ENCODE assay signal across 24 cellular contexts in genomic region chr3:56189486-56189985, GRCh38.
"Had no signal": no experiment of that assay in that cellular context is flagged by ENCODE, and none has a peak within 500 bp of the region (broad histone marks: within the 10 kb centered on the region; RNA-seq: fewer than 3 reads in every experiment).

No MANE protein-coding gene starts in this region.

- DNase-seq: islet precursor cell; left ventricle myocardium inferior; mesendoderm; naive thymus-derived CD4-positive, alpha-beta T cell; ovary; right lobe of liver; stimulated activated CD4-positive, alpha-beta T cell treated with anti-CD3 and anti-CD28 coated beads, Interleukin-12 subunit alpha, Interleukin-12 subunit beta, amount 100 ng/mL, for 4 hours; stimulated activated CD4-positive, alpha-beta T cell treated with anti-CD3 and anti-CD28 coated beads, Interleukin-15, amount 100 ng/mL, for 24 hours; stimulated activated CD4-positive, alpha-beta T cell treated with anti-CD3 and anti-CD28 coated beads, Interleukin-2, amount 100 ng/mL, for 24 hours; stimulated activated CD4-positive, alpha-beta T cell treated with anti-CD3 and anti-CD28 coated beads, Interleukin-4, amount 100 ng/mL, for 24 hours; stimulated activated naive CD4-positive, alpha-beta T cell; tibial artery; trophoblast cell; upper lobe of right lung had no signal

- H3K9me3 Mint-ChIP-seq: mesothelial cell of epicardium; natural killer cell treated with Interleukin-12 subunit alpha and Interleukin-12 subunit beta and Interleukin-15 and Interleukin-18, amount 100 ng/mL, for 72 hours; stimulated activated naive CD8-positive, alpha-beta T cell treated with anti-CD3 and anti-CD28 coated beads, Interleukin-15, Interleukin-2, amounts not matched to agents 100 ng/mL and 50 ng/mL, for 24 hours had no signal

- H3K4me3 ChIP-seq: left ventricle myocardium inferior, lung, ovary, right atrium auricular region, right lobe of liver, skin epidermis, suprapubic skin, thoracic aorta, tibial artery, upper lobe of right lung had no signal

- H3K4me1 ChIP-seq: left ventricle myocardium inferior, right atrium auricular region, right lobe of liver, suprapubic skin, tibial artery, upper lobe of right lung had no signal

- H3K4me1 Mint-ChIP-seq: mesothelial cell of epicardium; naive thymus-derived CD4-positive, alpha-beta T cell; stimulated activated effector memory CD8-positive, alpha-beta T cell treated with anti-CD3 and anti-CD28 coated beads, Interleukin-12 subunit alpha, Interleukin-12 subunit beta, amount 100 ng/mL, for 72 hours had no signal

- H3K27me3 ChIP-seq: ovary, right atrium auricular region, right lobe of liver, suprapubic skin, upper lobe of right lung had no signal

- H3K27ac Mint-ChIP-seq: mesothelial cell of epicardium; naive thymus-derived CD4-positive, alpha-beta T cell; natural killer cell treated with Interleukin-12 subunit alpha and Interleukin-12 subunit beta and Interleukin-15 and Interleukin-18, amount 100 ng/mL, for 72 hours; progenitor cell of endocrine pancreas; stimulated activated effector memory CD8-positive, alpha-beta T cell treated with anti-CD3 and anti-CD28 coated beads, Interleukin-12 subunit alpha, Interleukin-12 subunit beta, amount 100 ng/mL, for 72 hours; stimulated activated naive CD8-positive, alpha-beta T cell treated with anti-CD3 and anti-CD28 coated beads, Interleukin-15, Interleukin-2, amounts not matched to agents 100 ng/mL and 50 ng/mL, for 24 hours had no signal

- H3K4me3 Mint-ChIP-seq: mesothelial cell of epicardium; naive thymus-derived CD4-positive, alpha-beta T cell; natural killer cell treated with Interleukin-12 subunit alpha and Interleukin-12 subunit beta and Interleukin-15 and Interleukin-18, amount 100 ng/mL, for 72 hours; stimulated activated effector memory CD8-positive, alpha-beta T cell treated with anti-CD3 and anti-CD28 coated beads, Interleukin-12 subunit alpha, Interleukin-12 subunit beta, amount 100 ng/mL, for 72 hours; stimulated activated naive CD8-positive, alpha-beta T cell treated with anti-CD3 and anti-CD28 coated beads, Interleukin-15, Interleukin-2, amounts not matched to agents 100 ng/mL and 50 ng/mL, for 24 hours had no signal

- H3K27ac ChIP-seq: left ventricle myocardium inferior, ovary, right atrium auricular region, right lobe of liver, skin epidermis, suprapubic skin, thoracic aorta, tibial artery, upper lobe of right lung had no signal

- H3K27me3 Mint-ChIP-seq: progenitor cell of endocrine pancreas had no signal

- H3K36me3 ChIP-seq: left ventricle myocardium inferior, ovary, right atrium auricular region, right lobe of liver, suprapubic skin, thoracic aorta, tibial artery, upper lobe of right lung had no signal

- H3K9me3 ChIP-seq: left ventricle myocardium inferior, ovary, right atrium auricular region, right lobe of liver, suprapubic skin, thoracic aorta, tibial artery, upper lobe of right lung had no signal

- ATAC-seq: naive thymus-derived CD4-positive, alpha-beta T cell; natural killer cell treated with Interleukin-12 subunit alpha and Interleukin-12 subunit beta and Interleukin-15 and Interleukin-18, amount 100 ng/mL, for 72 hours; right lobe of liver; stimulated activated effector memory CD8-positive, alpha-beta T cell treated with anti-CD3 and anti-CD28 coated beads, Interleukin-12 subunit alpha, Interleukin-12 subunit beta, amount 100 ng/mL, for 72 hours; upper lobe of right lung had no signal

- H3K36me3 Mint-ChIP-seq: mesothelial cell of epicardium; naive thymus-derived CD4-positive, alpha-beta T cell; natural killer cell treated with Interleukin-12 subunit alpha and Interleukin-12 subunit beta and Interleukin-15 and Interleukin-18, amount 100 ng/mL, for 72 hours; stimulated activated effector memory CD8-positive, alpha-beta T cell treated with anti-CD3 and anti-CD28 coated beads, Interleukin-12 subunit alpha, Interleukin-12 subunit beta, amount 100 ng/mL, for 72 hours had no signal
